Comparison of ENCODE assay signal across 1 cellular context in the genomic region with DNA sequence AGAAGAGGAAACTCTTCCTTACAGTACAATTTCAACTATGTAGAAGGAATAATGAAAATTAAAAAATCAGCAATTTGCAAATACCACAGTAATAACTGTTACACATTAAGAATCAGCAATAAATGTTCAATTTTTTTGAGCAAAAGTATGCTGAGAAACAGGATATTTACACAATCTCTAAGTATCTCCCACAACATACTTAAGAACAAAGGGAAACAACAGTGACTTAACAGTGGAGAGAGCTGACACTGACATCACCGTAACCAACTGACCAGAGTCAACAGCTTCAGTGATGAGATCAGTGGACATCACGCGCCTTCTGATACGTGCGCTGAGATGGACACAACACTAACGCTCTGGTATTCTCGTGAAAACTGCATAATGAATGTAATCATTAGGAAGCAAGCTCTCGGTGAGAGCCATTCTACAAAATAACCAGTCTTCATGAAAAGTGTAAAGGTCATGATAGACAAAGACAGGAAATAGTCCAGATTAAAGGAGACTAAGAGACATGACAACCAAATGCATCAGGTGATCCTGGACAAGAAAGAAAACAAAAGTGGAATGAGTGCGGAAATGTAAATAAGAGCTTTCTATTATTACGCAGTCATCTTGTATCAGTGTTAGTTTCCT.
A peak's percentile ranks its signal among the peaks of the same experiment; 100 is the strongest.
TF ChIP-seq lines count a peak whose summit lies in the region.

No MANE protein-coding gene starts in this region.

TF ChIP-seq in HepG2, 621 proteins besides CTCF, POLR2A, EP300 and RAD21 (continued from another document):
- TF ChIP-seq, protein P1, sequence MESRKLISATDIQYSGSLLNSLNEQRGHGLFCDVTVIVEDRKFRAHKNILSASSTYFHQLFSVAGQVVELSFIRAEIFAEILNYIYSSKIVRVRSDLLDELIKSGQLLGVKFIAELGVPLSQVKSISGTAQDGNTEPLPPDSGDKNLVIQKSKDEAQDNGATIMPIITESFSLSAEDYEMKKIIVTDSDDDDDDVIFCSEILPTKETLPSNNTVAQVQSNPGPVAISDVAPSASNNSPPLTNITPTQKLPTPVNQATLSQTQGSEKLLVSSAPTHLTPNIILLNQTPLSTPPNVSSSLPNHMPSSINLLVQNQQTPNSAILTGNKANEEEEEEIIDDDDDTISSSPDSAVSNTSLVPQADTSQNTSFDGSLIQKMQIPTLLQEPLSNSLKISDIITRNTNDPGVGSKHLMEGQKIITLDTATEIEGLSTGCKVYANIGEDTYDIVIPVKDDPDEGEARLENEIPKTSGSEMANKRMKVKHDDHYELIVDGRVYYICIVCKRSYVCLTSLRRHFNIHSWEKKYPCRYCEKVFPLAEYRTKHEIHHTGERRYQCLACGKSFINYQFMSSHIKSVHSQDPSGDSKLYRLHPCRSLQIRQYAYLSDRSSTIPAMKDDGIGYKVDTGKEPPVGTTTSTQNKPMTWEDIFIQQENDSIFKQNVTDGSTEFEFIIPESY (CRISPR knock-in tag; IDR thresholded peaks at IDR 0.05): peak; percentile 91
- TF ChIP-seq ZBTB21 (CRISPR knock-in tag; IDR thresholded peaks at IDR 0.05) (peak; percentile 34; the same call in 1 of the 2 replicates), NKX3-1 (CRISPR knock-in tag; IDR thresholded peaks at IDR 0.05) (no peak), ZNF510 (CRISPR knock-in tag; IDR thresholded peaks at IDR 0.05; ENCODE audit: low read depth) (no peak), ZNF33B (CRISPR knock-in tag; IDR thresholded peaks at IDR 0.05) (no peak), ETV6 (CRISPR knock-in tag; conservative IDR thresholded peaks at IDR 0.05) (no peak), FIP1L1 (IDR thresholded peaks at IDR 0.05; ENCODE audit: borderline replicate concordance, insufficient read depth, low read depth, low read length) (no peak), HES4 (CRISPR knock-in tag; IDR thresholded peaks at IDR 0.05; ENCODE audit: borderline replicate concordance) (no peak), FOXC1 (CRISPR knock-in tag; IDR thresholded peaks at IDR 0.05; ENCODE audit: borderline replicate concordance) (no peak), CBX1 (IDR thresholded peaks at IDR 0.05; ENCODE audit: low read depth) (no peak), SOX13 (IDR thresholded peaks at IDR 0.05) (no peak), SOX13 (CRISPR knock-in tag; conservative IDR thresholded peaks at IDR 0.05 in 1 of 2, IDR thresholded peaks at IDR 0.05 in 1 of 2) (peak in 1 of 2 experiments; percentile 44; a peak in 1 of 4 replicates), ZFAT (CRISPR knock-in tag; conservative IDR thresholded peaks at IDR 0.05) (no peak), ZNF562 (CRISPR knock-in tag; IDR thresholded peaks at IDR 0.05; ENCODE audit: borderline replicate concordance) (no peak), ZSCAN30 (CRISPR knock-in tag; IDR thresholded peaks at IDR 0.05) (no peak), ZNF749 (CRISPR knock-in tag; IDR thresholded peaks at IDR 0.05; ENCODE audit: borderline replicate concordance) (no peak), ZNF263 (CRISPR knock-in tag; IDR thresholded peaks at IDR 0.05) (no peak), MAFF (IDR thresholded peaks at IDR 0.05; ENCODE audit: low read depth, low read length) (0 out of 2 replicates have a peak, but pooled peaks have one; percentile 9), ZNF143 (CRISPR knock-in tag; IDR thresholded peaks at IDR 0.05) (no peak), HCFC1 (IDR thresholded peaks at IDR 0.05; ENCODE audit: low read depth, low read length) (no peak), CEBPG (CRISPR knock-in tag; IDR thresholded peaks at IDR 0.05) (no peak), FOSL2 (CRISPR knock-in tag; IDR thresholded peaks at IDR 0.05) (0 out of 2 replicates have a peak, but pooled peaks have one; percentile 6), BHLHE40 (IDR thresholded peaks at IDR 0.05; ENCODE audit: low read length) (no peak), ZBTB7A (CRISPR knock-in tag; IDR thresholded peaks at IDR 0.05) (no peak)
- TF ChIP-seq, protein P2, sequence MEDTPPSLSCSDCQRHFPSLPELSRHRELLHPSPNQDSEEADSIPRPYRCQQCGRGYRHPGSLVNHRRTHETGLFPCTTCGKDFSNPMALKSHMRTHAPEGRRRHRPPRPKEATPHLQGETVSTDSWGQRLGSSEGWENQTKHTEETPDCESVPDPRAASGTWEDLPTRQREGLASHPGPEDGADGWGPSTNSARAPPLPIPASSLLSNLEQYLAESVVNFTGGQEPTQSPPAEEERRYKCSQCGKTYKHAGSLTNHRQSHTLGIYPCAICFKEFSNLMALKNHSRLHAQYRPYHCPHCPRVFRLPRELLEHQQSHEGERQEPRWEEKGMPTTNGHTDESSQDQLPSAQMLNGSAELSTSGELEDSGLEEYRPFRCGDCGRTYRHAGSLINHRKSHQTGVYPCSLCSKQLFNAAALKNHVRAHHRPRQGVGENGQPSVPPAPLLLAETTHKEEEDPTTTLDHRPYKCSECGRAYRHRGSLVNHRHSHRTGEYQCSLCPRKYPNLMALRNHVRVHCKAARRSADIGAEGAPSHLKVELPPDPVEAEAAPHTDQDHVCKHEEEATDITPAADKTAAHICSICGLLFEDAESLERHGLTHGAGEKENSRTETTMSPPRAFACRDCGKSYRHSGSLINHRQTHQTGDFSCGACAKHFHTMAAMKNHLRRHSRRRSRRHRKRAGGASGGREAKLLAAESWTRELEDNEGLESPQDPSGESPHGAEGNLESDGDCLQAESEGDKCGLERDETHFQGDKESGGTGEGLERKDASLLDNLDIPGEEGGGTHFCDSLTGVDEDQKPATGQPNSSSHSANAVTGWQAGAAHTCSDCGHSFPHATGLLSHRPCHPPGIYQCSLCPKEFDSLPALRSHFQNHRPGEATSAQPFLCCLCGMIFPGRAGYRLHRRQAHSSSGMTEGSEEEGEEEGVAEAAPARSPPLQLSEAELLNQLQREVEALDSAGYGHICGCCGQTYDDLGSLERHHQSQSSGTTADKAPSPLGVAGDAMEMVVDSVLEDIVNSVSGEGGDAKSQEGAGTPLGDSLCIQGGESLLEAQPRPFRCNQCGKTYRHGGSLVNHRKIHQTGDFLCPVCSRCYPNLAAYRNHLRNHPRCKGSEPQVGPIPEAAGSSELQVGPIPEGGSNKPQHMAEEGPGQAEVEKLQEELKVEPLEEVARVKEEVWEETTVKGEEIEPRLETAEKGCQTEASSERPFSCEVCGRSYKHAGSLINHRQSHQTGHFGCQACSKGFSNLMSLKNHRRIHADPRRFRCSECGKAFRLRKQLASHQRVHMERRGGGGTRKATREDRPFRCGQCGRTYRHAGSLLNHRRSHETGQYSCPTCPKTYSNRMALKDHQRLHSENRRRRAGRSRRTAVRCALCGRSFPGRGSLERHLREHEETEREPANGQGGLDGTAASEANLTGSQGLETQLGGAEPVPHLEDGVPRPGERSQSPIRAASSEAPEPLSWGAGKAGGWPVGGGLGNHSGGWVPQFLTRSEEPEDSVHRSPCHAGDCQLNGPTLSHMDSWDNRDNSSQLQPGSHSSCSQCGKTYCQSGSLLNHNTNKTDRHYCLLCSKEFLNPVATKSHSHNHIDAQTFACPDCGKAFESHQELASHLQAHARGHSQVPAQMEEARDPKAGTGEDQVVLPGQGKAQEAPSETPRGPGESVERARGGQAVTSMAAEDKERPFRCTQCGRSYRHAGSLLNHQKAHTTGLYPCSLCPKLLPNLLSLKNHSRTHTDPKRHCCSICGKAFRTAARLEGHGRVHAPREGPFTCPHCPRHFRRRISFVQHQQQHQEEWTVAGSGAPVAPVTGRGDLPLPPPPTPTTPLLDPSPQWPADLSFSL (CRISPR knock-in tag; IDR thresholded peaks at IDR 0.05): no peak
- TF ChIP-seq, protein P3, sequence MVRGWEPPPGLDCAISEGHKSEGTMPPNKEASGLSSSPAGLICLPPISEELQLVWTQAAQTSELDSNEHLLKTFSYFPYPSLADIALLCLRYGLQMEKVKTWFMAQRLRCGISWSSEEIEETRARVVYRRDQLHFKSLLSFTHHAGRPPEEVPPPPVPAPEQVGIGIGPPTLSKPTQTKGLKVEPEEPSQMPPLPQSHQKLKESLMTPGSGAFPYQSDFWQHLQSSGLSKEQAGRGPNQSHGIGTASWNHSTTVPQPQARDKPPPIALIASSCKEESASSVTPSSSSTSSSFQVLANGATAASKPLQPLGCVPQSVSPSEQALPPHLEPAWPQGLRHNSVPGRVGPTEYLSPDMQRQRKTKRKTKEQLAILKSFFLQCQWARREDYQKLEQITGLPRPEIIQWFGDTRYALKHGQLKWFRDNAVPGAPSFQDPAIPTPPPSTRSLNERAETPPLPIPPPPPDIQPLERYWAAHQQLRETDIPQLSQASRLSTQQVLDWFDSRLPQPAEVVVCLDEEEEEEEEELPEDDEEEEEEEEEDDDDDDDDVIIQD (CRISPR knock-in tag; IDR thresholded peaks at IDR 0.05; ENCODE audit: low read depth): peak; percentile 54; the same call in 1 of the 2 replicates
